Comparison of ENCODE assay signal across 1 cellular context in the genomic region with DNA sequence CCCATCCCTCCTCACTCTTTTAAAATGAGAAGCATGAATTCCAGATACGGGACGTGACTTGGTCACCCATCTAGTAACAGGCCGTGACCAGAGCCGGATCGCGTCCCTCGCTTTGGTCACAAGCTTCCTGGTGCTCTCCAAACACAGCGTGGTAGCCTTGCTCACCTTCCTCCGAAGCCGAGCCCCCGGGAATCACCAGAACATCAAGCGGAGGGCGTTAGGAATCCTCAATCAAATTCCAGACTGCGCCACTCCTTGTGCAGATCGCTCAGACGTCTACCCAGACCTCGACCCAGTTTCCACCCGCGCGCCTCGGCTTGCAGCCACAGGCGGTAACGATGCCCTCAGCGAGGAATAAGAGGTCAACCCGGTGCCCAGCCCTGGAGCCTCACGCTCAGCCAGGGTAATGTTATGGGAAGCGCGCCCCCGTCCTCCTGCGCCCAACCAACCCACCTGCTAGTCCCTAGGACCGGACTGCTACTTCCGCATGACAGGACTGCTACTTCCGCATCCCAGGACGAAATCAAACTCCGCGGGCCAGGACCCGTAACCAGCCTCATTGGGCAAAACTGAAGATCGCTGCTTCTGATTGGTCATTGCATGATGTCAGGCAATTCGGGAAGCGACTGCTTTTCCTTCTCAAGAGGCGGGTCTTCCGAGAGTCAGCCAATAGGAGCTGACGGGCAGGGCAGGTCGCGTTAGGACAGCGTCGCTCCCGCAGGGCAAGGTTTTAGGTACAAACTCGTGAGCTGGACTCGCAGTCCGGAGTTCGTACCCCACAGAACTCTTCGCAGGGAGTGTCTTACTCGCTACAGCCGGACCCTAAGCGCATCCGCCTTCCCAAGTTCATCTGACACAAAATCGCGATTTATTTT.
TF ChIP-seq lines count a peak whose summit lies in the region.

A gene (minus strand): TSS at position 501 of the 875 bp plus-strand sequence. CDS start 1,212 bp downstream, outside the sequence.

TF ChIP-seq in GM12878, 131 proteins besides CTCF, POLR2A, EP300 and RAD21 (continued from another document and continues in another):
- TF ChIP-seq, protein P1, sequence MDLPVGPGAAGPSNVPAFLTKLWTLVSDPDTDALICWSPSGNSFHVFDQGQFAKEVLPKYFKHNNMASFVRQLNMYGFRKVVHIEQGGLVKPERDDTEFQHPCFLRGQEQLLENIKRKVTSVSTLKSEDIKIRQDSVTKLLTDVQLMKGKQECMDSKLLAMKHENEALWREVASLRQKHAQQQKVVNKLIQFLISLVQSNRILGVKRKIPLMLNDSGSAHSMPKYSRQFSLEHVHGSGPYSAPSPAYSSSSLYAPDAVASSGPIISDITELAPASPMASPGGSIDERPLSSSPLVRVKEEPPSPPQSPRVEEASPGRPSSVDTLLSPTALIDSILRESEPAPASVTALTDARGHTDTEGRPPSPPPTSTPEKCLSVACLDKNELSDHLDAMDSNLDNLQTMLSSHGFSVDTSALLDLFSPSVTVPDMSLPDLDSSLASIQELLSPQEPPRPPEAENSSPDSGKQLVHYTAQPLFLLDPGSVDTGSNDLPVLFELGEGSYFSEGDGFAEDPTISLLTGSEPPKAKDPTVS (IDR thresholded peaks at IDR 0.05; ENCODE audit: low read depth, low read length) = no peak
- TF ChIP-seq ETV6 (conservative IDR thresholded peaks at IDR 0.05 in 1 of 2, IDR thresholded peaks at IDR 0.05 in 1 of 2; ENCODE audit: borderline replicate concordance in 1 of 2, low read depth in 1 of 2) = peak in 1 of 2 experiments; percentile 51; a peak in 1 of 4 replicates
- TF ChIP-seq, protein P2, sequence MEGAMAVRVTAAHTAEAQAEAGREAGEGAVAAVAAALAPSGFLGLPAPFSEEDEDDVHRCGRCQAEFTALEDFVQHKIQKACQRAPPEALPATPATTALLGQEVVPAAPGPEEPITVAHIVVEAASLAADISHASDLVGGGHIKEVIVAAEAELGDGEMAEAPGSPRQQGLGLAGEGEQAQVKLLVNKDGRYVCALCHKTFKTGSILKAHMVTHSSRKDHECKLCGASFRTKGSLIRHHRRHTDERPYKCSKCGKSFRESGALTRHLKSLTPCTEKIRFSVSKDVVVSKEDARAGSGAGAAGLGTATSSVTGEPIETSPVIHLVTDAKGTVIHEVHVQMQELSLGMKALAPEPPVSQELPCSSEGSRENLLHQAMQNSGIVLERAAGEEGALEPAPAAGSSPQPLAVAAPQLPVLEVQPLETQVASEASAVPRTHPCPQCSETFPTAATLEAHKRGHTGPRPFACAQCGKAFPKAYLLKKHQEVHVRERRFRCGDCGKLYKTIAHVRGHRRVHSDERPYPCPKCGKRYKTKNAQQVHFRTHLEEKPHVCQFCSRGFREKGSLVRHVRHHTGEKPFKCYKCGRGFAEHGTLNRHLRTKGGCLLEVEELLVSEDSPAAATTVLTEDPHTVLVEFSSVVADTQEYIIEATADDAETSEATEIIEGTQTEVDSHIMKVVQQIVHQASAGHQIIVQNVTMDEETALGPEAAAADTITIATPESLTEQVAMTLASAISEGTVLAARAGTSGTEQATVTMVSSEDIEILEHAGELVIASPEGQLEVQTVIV (IDR thresholded peaks at IDR 0.05; ENCODE audit: borderline replicate concordance, partially characterized antibody) = peak; percentile 96
- TF ChIP-seq TAF1 (IDR thresholded peaks at IDR 0.05; ENCODE audit: borderline replicate concordance, low read depth, low read length) = no peak
- peak; percentile 87 for TF ChIP-seq KLF5 (IDR thresholded peaks at IDR 0.05; ENCODE audit: partially characterized antibody)
- TF ChIP-seq LARP7 (IDR thresholded peaks at IDR 0.05) = peak; percentile 70
- TF ChIP-seq, protein P3, sequence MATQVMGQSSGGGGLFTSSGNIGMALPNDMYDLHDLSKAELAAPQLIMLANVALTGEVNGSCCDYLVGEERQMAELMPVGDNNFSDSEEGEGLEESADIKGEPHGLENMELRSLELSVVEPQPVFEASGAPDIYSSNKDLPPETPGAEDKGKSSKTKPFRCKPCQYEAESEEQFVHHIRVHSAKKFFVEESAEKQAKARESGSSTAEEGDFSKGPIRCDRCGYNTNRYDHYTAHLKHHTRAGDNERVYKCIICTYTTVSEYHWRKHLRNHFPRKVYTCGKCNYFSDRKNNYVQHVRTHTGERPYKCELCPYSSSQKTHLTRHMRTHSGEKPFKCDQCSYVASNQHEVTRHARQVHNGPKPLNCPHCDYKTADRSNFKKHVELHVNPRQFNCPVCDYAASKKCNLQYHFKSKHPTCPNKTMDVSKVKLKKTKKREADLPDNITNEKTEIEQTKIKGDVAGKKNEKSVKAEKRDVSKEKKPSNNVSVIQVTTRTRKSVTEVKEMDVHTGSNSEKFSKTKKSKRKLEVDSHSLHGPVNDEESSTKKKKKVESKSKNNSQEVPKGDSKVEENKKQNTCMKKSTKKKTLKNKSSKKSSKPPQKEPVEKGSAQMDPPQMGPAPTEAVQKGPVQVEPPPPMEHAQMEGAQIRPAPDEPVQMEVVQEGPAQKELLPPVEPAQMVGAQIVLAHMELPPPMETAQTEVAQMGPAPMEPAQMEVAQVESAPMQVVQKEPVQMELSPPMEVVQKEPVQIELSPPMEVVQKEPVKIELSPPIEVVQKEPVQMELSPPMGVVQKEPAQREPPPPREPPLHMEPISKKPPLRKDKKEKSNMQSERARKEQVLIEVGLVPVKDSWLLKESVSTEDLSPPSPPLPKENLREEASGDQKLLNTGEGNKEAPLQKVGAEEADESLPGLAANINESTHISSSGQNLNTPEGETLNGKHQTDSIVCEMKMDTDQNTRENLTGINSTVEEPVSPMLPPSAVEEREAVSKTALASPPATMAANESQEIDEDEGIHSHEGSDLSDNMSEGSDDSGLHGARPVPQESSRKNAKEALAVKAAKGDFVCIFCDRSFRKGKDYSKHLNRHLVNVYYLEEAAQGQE (IDR thresholded peaks at IDR 0.05; ENCODE audit: low read depth, low read length) = no peak
- TF ChIP-seq, protein P4, sequence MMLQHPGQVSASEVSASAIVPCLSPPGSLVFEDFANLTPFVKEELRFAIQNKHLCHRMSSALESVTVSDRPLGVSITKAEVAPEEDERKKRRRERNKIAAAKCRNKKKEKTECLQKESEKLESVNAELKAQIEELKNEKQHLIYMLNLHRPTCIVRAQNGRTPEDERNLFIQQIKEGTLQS (IDR thresholded peaks at IDR 0.05; ENCODE audit: borderline replicate concordance, extremely low read depth, low read depth, low read length) = no peak
- 0 out of 2 replicates have a peak, but pooled peaks have one; percentile 26 for TF ChIP-seq RAD51 (IDR thresholded peaks at IDR 0.05)
- TF ChIP-seq, protein P5, sequence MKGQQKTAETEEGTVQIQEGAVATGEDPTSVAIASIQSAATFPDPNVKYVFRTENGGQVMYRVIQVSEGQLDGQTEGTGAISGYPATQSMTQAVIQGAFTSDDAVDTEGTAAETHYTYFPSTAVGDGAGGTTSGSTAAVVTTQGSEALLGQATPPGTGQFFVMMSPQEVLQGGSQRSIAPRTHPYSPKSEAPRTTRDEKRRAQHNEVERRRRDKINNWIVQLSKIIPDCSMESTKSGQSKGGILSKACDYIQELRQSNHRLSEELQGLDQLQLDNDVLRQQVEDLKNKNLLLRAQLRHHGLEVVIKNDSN (IDR thresholded peaks at IDR 0.05; ENCODE audit: borderline replicate concordance, extremely low read length, insufficient read depth, low read depth, low read length) = no peak
- no peak for TF ChIP-seq YBX1 (IDR thresholded peaks at IDR 0.05)
- peak; percentile 31 to 50; a peak in 2 of 4 replicates for TF ChIP-seq BHLHE40 (IDR thresholded peaks at IDR 0.05; ENCODE audit: borderline replicate concordance in 1 of 2, low read depth in 2 of 2, low read length in 1 of 2)
- TF ChIP-seq PAX5 (IDR thresholded peaks at IDR 0.05; ENCODE audit: borderline replicate concordance, low read depth, low read length) = 0 out of 2 replicates have a peak, but pooled peaks have one; percentile 29
- peak; percentile 93 for TF ChIP-seq ATF7 (IDR thresholded peaks at IDR 0.05; ENCODE audit: low read depth)
- TF ChIP-seq WRNIP1 (IDR thresholded peaks at IDR 0.05; ENCODE audit: borderline replicate concordance, low read depth, low read length) = peak; percentile 87; the same call in 1 of the 2 replicates
- TF ChIP-seq NFYA (IDR thresholded peaks at IDR 0.05; ENCODE audit: borderline replicate concordance, low read depth, low read length) = peak; percentile 93
- peak; percentile 44; the same call in 1 of the 2 replicates for TF ChIP-seq SPI1 (IDR thresholded peaks at IDR 0.05; ENCODE audit: borderline replicate concordance, insufficient read depth, low read depth, low read length)
- peak; percentile 10 to 92; a peak in 2 of 4 replicates for TF ChIP-seq SRF (IDR thresholded peaks at IDR 0.05; ENCODE audit: low read depth in 2 of 2, low read length in 2 of 2)
- TF ChIP-seq TBL1XR1 (IDR thresholded peaks at IDR 0.05; ENCODE audit: low read depth, low read length) = 0 out of 2 replicates have a peak, but pooled peaks have one; percentile 30
- TF ChIP-seq MTA3 (IDR thresholded peaks at IDR 0.05; ENCODE audit: borderline replicate concordance, low read length) = peak; percentile 95; the same call in 1 of the 2 replicates
- 0 out of 2 replicates have a peak, but pooled peaks have one; percentile 32 for TF ChIP-seq RFX5 (IDR thresholded peaks at IDR 0.05; ENCODE audit: low read depth, low read length)
- TF ChIP-seq PAX8 (IDR thresholded peaks at IDR 0.05) = no peak
- TF ChIP-seq ZNF24 (IDR thresholded peaks at IDR 0.05) = peak; percentile 41; the same call in 1 of the 2 replicates
- TF ChIP-seq, protein P6, sequence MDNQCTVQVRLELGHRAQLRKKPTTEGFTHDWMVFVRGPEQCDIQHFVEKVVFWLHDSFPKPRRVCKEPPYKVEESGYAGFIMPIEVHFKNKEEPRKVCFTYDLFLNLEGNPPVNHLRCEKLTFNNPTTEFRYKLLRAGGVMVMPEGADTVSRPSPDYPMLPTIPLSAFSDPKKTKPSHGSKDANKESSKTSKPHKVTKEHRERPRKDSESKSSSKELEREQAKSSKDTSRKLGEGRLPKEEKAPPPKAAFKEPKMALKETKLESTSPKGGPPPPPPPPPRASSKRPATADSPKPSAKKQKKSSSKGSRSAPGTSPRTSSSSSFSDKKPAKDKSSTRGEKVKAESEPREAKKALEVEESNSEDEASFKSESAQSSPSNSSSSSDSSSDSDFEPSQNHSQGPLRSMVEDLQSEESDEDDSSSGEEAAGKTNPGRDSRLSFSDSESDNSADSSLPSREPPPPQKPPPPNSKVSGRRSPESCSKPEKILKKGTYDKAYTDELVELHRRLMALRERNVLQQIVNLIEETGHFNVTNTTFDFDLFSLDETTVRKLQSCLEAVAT (IDR thresholded peaks at IDR 0.05) = peak; percentile 100
- TF ChIP-seq MYC (IDR thresholded peaks at IDR 0.05; ENCODE audit: insufficient read depth, insufficient read length, insufficient replicate concordance, low read length, severe bottlenecking) = no peak
- 0 out of 2 replicates have a peak, but pooled peaks have one; percentile 20 for TF ChIP-seq DPF2 (IDR thresholded peaks at IDR 0.05)
- no peak for TF ChIP-seq SMAD1 (IDR thresholded peaks at IDR 0.05; ENCODE audit: low read depth, partially characterized antibody)
- peak; percentile 99 for TF ChIP-seq MXI1 (IDR thresholded peaks at IDR 0.05; ENCODE audit: low read depth, low read length)
- peak; percentile 67; the same call in 2 of the 3 replicates for TF ChIP-seq POU2F2 (IDR thresholded peaks at IDR 0.05; ENCODE audit: borderline replicate concordance, low read depth, low read length)
- peak; percentile 48 for TF ChIP-seq IRF4 (IDR thresholded peaks at IDR 0.05; ENCODE audit: low read depth, low read length)
- TF ChIP-seq, protein P7, sequence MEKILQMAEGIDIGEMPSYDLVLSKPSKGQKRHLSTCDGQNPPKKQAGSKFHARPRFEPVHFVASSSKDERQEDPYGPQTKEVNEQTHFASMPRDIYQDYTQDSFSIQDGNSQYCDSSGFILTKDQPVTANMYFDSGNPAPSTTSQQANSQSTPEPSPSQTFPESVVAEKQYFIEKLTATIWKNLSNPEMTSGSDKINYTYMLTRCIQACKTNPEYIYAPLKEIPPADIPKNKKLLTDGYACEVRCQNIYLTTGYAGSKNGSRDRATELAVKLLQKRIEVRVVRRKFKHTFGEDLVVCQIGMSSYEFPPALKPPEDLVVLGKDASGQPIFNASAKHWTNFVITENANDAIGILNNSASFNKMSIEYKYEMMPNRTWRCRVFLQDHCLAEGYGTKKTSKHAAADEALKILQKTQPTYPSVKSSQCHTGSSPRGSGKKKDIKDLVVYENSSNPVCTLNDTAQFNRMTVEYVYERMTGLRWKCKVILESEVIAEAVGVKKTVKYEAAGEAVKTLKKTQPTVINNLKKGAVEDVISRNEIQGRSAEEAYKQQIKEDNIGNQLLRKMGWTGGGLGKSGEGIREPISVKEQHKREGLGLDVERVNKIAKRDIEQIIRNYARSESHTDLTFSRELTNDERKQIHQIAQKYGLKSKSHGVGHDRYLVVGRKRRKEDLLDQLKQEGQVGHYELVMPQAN (conservative IDR thresholded peaks at IDR 0.05) = peak; percentile 100
- TF ChIP-seq SMAD5 (IDR thresholded peaks at IDR 0.05; ENCODE audit: low read depth) = peak; percentile 26; the same call in 1 of the 2 replicates
- TF ChIP-seq HDAC2 (IDR thresholded peaks at IDR 0.05) = peak; percentile 89
- TF ChIP-seq POLR2AphosphoS2 (IDR thresholded peaks at IDR 0.05; ENCODE audit: low read depth, low read length) = peak; percentile 96
- TF ChIP-seq, protein P8, sequence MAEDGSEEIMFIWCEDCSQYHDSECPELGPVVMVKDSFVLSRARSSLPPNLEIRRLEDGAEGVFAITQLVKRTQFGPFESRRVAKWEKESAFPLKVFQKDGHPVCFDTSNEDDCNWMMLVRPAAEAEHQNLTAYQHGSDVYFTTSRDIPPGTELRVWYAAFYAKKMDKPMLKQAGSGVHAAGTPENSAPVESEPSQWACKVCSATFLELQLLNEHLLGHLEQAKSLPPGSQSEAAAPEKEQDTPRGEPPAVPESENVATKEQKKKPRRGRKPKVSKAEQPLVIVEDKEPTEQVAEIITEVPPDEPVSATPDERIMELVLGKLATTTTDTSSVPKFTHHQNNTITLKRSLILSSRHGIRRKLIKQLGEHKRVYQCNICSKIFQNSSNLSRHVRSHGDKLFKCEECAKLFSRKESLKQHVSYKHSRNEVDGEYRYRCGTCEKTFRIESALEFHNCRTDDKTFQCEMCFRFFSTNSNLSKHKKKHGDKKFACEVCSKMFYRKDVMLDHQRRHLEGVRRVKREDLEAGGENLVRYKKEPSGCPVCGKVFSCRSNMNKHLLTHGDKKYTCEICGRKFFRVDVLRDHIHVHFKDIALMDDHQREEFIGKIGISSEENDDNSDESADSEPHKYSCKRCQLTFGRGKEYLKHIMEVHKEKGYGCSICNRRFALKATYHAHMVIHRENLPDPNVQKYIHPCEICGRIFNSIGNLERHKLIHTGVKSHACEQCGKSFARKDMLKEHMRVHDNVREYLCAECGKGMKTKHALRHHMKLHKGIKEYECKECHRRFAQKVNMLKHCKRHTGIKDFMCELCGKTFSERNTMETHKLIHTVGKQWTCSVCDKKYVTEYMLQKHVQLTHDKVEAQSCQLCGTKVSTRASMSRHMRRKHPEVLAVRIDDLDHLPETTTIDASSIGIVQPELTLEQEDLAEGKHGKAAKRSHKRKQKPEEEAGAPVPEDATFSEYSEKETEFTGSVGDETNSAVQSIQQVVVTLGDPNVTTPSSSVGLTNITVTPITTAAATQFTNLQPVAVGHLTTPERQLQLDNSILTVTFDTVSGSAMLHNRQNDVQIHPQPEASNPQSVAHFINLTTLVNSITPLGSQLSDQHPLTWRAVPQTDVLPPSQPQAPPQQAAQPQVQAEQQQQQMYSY (CRISPR knock-in tag; IDR thresholded peaks at IDR 0.05) = no peak
- no peak for TF ChIP-seq MTA2 (IDR thresholded peaks at IDR 0.05; ENCODE audit: low read depth)
- no peak; the same call in 1 of the 2 replicates for TF ChIP-seq SMARCA5 (IDR thresholded peaks at IDR 0.05)
- TF ChIP-seq TARDBP (IDR thresholded peaks at IDR 0.05; ENCODE audit: borderline replicate concordance) = no peak
- TF ChIP-seq RCOR1 (conservative IDR thresholded peaks at IDR 0.05; ENCODE audit: low read depth, low read length) = 0 out of 2 replicates have a peak, but pooled peaks have one; percentile 46
- TF ChIP-seq SUPT20H (IDR thresholded peaks at IDR 0.05; ENCODE audit: borderline replicate concordance, control insufficient read depth, low read depth, low read length) = no peak
